Comparison of ENCODE assay signal across 28 cellular contexts in the genomic region with DNA sequence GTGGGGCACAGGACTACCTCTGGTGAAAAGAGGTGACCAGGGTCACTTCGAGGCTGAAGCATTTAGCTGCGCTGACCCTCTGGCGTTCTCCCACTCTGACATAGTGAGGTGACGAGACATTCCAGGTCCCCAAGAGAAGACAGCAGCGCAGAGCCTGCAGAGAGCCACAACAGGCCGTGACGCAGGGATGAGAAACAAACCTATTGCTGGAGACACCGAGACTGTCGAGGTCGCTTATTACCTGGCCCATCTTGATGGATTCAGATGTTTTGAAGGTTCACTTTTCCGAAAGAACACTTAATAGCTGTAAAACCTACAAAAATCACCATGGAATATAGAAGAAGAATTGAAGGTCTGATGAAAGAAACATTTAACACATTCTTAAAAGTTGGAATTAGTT.
"Had no signal": no experiment of that assay in that cellular context is flagged by ENCODE, and none has a peak within 500 bp of the region (broad histone marks: within the 10 kb centered on the region; RNA-seq: fewer than 3 reads in every experiment).

No MANE protein-coding gene starts in this region.

- H3K27me3 Mint-ChIP-seq: stimulated activated memory B cell treated with anti-CD40 and anti-IgM and Interleukin-4, amounts not matched to agents 10 μg/mL and 1 μg/mL and 100 μg/mL, for 72 hours; stimulated activated naive B cell treated with anti-CD40 and anti-IgM and Interleukin-4, amounts not matched to agents 10 μg/mL and 1 μg/mL and 100 μg/mL, for 72 hours; stimulated activated naive CD8-positive, alpha-beta T cell treated with anti-CD3 and anti-CD28 coated beads, Interleukin-15, Interleukin-2, amounts not matched to agents 100 ng/mL and 50 ng/mL, for 24 hours had no signal

- H3K9me3 Mint-ChIP-seq: type B pancreatic cell had no signal

- H3K4me1 ChIP-seq: stomach, suprapubic skin, testis, thyroid gland, tibial artery, tibial nerve, transverse colon, upper lobe of left lung, upper lobe of right lung, uterus, vagina had no signal

- DNase-seq: stimulated activated CD4-positive, alpha-beta T cell treated with anti-CD3 and anti-CD28 coated beads, Interleukin-2, amount 100 ng/mL, for 48 hours; stimulated activated CD4-positive, alpha-beta T cell treated with anti-CD3 and anti-CD28 coated beads, Interleukin-4, amount 100 ng/mL, for 1 hour; stimulated activated CD4-positive, alpha-beta T cell treated with anti-CD3 and anti-CD28 coated beads, Interleukin-4, amount 100 ng/mL, for 24 hours; stimulated activated CD4-positive, alpha-beta T cell treated with anti-CD3 and anti-CD28 coated beads, Interleukin-4, amount 100 ng/mL, for 4 hours; stimulated activated CD8-positive, alpha-beta memory T cell treated with anti-CD3 and anti-CD28 coated beads, Interleukin-4, amount 100 ng/mL, for 48 hours; stimulated activated naive B cell treated with anti-CD40 and anti-IgM and Interleukin-4, amounts not matched to agents 10 μg/mL and 1 μg/mL and 100 μg/mL, for 72 hours; stimulated activated naive CD4-positive, alpha-beta T cell; stimulated activated naive CD4-positive, alpha-beta T cell treated with Interleukin-2 at 50 U/mL for 16 hours; stimulated activated naive CD8-positive, alpha-beta T cell treated with anti-CD3 and anti-CD28 coated beads, Interleukin-15, amount 100 ng/mL, for 72 hours; stimulated activated naive CD8-positive, alpha-beta T cell treated with anti-CD3 and anti-CD28 coated beads, Interleukin-15, Interleukin-2, amounts not matched to agents 100 U/mL and 50 U/mL, for 24 hours; stomach; substantia nigra; testis; thyroid gland; tibial artery; transverse colon; trophoblast cell; upper lobe of left lung; upper lobe of right lung; uterus had no signal

- H3K9me3 ChIP-seq: stomach, suprapubic skin, testis, thoracic aorta, thyroid gland, tibial artery, tibial nerve, transverse colon, upper lobe of left lung, upper lobe of right lung, uterus, vagina had no signal

- ATAC-seq: stimulated activated effector memory CD8-positive, alpha-beta T cell treated with anti-CD3 and anti-CD28 coated beads, Interleukin-12 subunit alpha, Interleukin-12 subunit beta, amount 100 ng/mL, for 72 hours; stimulated activated memory B cell treated with anti-CD40 and anti-IgM and Interleukin-4, amounts not matched to agents 10 μg/mL and 1 μg/mL and 100 μg/mL, for 72 hours; stimulated activated naive B cell treated with anti-CD40 and anti-IgM and Interleukin-4, amounts not matched to agents 10 μg/mL and 1 μg/mL and 100 μg/mL, for 72 hours; stimulated activated naive CD8-positive, alpha-beta T cell treated with anti-CD3 and anti-CD28 coated beads, Interleukin-15, amount 100 ng/mL, for 72 hours; stimulated activated naive CD8-positive, alpha-beta T cell treated with anti-CD3 and anti-CD28 coated beads, Interleukin-15, Interleukin-2, amounts not matched to agents 100 U/mL and 50 U/mL, for 24 hours; upper lobe of right lung had no signal

- H3K36me3 Mint-ChIP-seq: stimulated activated effector memory CD8-positive, alpha-beta T cell treated with anti-CD3 and anti-CD28 coated beads, Interleukin-12 subunit alpha, Interleukin-12 subunit beta, amount 100 ng/mL, for 72 hours; stimulated activated memory B cell treated with anti-CD40 and anti-IgM and Interleukin-4, amounts not matched to agents 10 μg/mL and 1 μg/mL and 100 μg/mL, for 72 hours; stimulated activated naive B cell treated with anti-CD40 and anti-IgM and Interleukin-4, amounts not matched to agents 10 μg/mL and 1 μg/mL and 100 μg/mL, for 72 hours; type B pancreatic cell had no signal

- H3K4me3 ChIP-seq: stomach, suprapubic skin, testis, thoracic aorta, thyroid gland, tibial artery, tibial nerve, transverse colon, upper lobe of left lung, upper lobe of right lung, uterus, vagina had no signal

- H3K4me1 Mint-ChIP-seq: stimulated activated effector memory CD8-positive, alpha-beta T cell treated with anti-CD3 and anti-CD28 coated beads, Interleukin-12 subunit alpha, Interleukin-12 subunit beta, amount 100 ng/mL, for 72 hours; stimulated activated memory B cell treated with anti-CD40 and anti-IgM and Interleukin-4, amounts not matched to agents 10 μg/mL and 1 μg/mL and 100 μg/mL, for 72 hours; stimulated activated naive B cell treated with anti-CD40 and anti-IgM and Interleukin-4, amounts not matched to agents 10 μg/mL and 1 μg/mL and 100 μg/mL, for 72 hours; stimulated activated naive CD8-positive, alpha-beta T cell treated with anti-CD3 and anti-CD28 coated beads, Interleukin-15, amount 100 ng/mL, for 72 hours had no signal

- H3K27ac ChIP-seq: stomach, suprapubic skin, testis, thoracic aorta, thyroid gland, tibial artery, tibial nerve, transverse colon, upper lobe of left lung, upper lobe of right lung, uterus, vagina had no signal

- H3K36me3 ChIP-seq: stomach, suprapubic skin, thoracic aorta, thyroid gland, tibial artery, tibial nerve, transverse colon, upper lobe of left lung, upper lobe of right lung, uterus, vagina had no signal

- H3K27ac Mint-ChIP-seq: stimulated activated effector memory CD8-positive, alpha-beta T cell treated with anti-CD3 and anti-CD28 coated beads, Interleukin-12 subunit alpha, Interleukin-12 subunit beta, amount 100 ng/mL, for 72 hours; stimulated activated memory B cell treated with anti-CD40 and anti-IgM and Interleukin-4, amounts not matched to agents 10 μg/mL and 1 μg/mL and 100 μg/mL, for 72 hours; stimulated activated naive B cell treated with anti-CD40 and anti-IgM and Interleukin-4, amounts not matched to agents 10 μg/mL and 1 μg/mL and 100 μg/mL, for 72 hours; stimulated activated naive CD8-positive, alpha-beta T cell treated with anti-CD3 and anti-CD28 coated beads, Interleukin-15, amount 100 ng/mL, for 72 hours; stimulated activated naive CD8-positive, alpha-beta T cell treated with anti-CD3 and anti-CD28 coated beads, Interleukin-15, Interleukin-2, amounts not matched to agents 100 ng/mL and 50 ng/mL, for 24 hours; type B pancreatic cell had no signal

- H3K4me3 Mint-ChIP-seq: stimulated activated effector memory CD8-positive, alpha-beta T cell treated with anti-CD3 and anti-CD28 coated beads, Interleukin-12 subunit alpha, Interleukin-12 subunit beta, amount 100 ng/mL, for 72 hours; stimulated activated memory B cell treated with anti-CD40 and anti-IgM and Interleukin-4, amounts not matched to agents 10 μg/mL and 1 μg/mL and 100 μg/mL, for 72 hours; stimulated activated naive B cell treated with anti-CD40 and anti-IgM and Interleukin-4, amounts not matched to agents 10 μg/mL and 1 μg/mL and 100 μg/mL, for 72 hours; stimulated activated naive CD8-positive, alpha-beta T cell treated with anti-CD3 and anti-CD28 coated beads, Interleukin-15, amount 100 ng/mL, for 72 hours; stimulated activated naive CD8-positive, alpha-beta T cell treated with anti-CD3 and anti-CD28 coated beads, Interleukin-15, Interleukin-2, amounts not matched to agents 100 ng/mL and 50 ng/mL, for 24 hours; type B pancreatic cell had no signal

- H3K27me3 ChIP-seq: stomach, suprapubic skin, testis, thyroid gland, tibial nerve, transverse colon, upper lobe of left lung, uterus, vagina had no signal
